ENCODE assay signal across 12 cellular contexts in the genomic region with DNA sequence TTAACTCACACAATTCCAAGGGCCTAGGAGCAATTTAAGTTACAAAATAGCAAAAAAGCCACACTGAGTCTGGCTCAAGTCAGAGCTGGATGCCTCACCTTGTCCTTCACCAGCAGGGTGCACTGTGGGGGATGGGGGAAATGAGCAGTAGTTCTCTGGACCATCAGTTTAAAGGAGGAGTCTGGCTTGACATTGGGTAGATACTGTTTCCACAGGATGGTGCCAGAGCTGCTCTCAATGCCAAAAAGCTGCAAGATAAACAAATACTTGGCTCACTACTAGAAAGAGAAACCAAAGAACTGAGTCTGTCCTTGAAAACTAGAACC. TPM values are rescaled to one million over a fixed set of nuclear protein-coding genes. Genes with fewer than 3 reads are reported as not detected.
A peak's percentile ranks its signal among the peaks of the same experiment; 100 is the strongest.
DNase-seq lines count a peak whose midpoint lies in the region; ATAC-seq, FAIRE-seq and TF ChIP-seq lines count a peak whose summit lies in the region.
"Had no signal": no experiment of that assay in that cellular context is flagged by ENCODE, and none has a peak within 500 bp of the region (broad histone marks: within the 10 kb centered on the region; RNA-seq: fewer than 3 reads in every experiment).

No MANE protein-coding gene starts in this region.

- BruUV-seq in OCI-LY7 (replicated peaks; lab: Mats Ljungman, UMichigan) = no TSS peak

- H3K36me3 ChIP-seq in OCI-LY7 (ENCODE audit: insufficient read depth, low read length) (peaks cover 91% of the 10 kb centered on the region), ovary (no peaks in the 10 kb centered on the region), small intestine (ENCODE audit: control insufficient read depth in 2 of 2, insufficient read depth in 2 of 2, low read length in 2 of 2) (peaks cover 26 to 38% of the 10 kb centered on the region in 2 donors)

- TF ChIP-seq CTCF in OCI-LY7 (conservative IDR thresholded peaks at IDR 0.05; ENCODE audit: low read length) (peak; percentile 32; the same call in 1 of the 2 replicates), fibroblast of the aortic adventitia (IDR thresholded peaks at IDR 0.05; ENCODE audit: insufficient read depth, low read length) (peak; percentile 25), ovary (IDR thresholded peaks at IDR 0.05) (peak in 1 of 3 donors; percentile 36)

- H3K9me2 ChIP-seq in OCI-LY7 (ENCODE audit: insufficient read depth, low read length) = no peaks in the 10 kb centered on the region

- FAIRE-seq in small intestine (lab: Jason Lieb, UNC) = no peak

- no peak overlapping the region for H2AFZ ChIP-seq in OCI-LY7 (ENCODE audit: low read length)

- no peak for TF ChIP-seq EP300 in ovary (IDR thresholded peaks at IDR 0.05)

- intact Hi-C loops in OCI-LY7 (cut with micrococcal nuclease; ENCODE audit: unreplicated experiment) (no loop called here), ovary (cut with DNase I) (loop anchor here in 2 of 4 donors (10.0 kb wide), 2 partner anchors 48 to 328 kb away; a partner anchor contains a TSS)

- H3K79me2 ChIP-seq in OCI-LY7 (ENCODE audit: insufficient read depth, low read depth, low read length) = no peaks in the 10 kb centered on the region

- POLR2A ChIA-PET in OCI-LY7 (lab: Charles Lee) = no interaction called here

- no peak overlapping the region for H3K27ac ChIP-seq in OCI-LY7 (ENCODE audit: low read depth, low read length, poor library complexity, severe bottlenecking)
- peak overlapping the region in 1 of 2 donors; percentile 66 for H3K27ac ChIP-seq in ovary
- no peak overlapping the region for H3K27ac ChIP-seq in small intestine (ENCODE audit: low read depth in 1 of 2, low read length in 1 of 2)

- H3K4me2 ChIP-seq in OCI-LY7 (ENCODE audit: low read length) = no peak overlapping the region

- CTCF ChIA-PET in OCI-LY7 (lab: Charles Lee; ENCODE audit: unreplicated experiment) = no interaction called here

- ATAC-seq in stimulated activated naive CD8-positive, alpha-beta T cell treated with anti-CD3 and anti-CD28 coated beads, Interleukin-15, Interleukin-2, amounts not matched to agents 100 U/mL and 50 U/mL, for 24 hours = no peak
- ATAC-seq in GM18870 (IDR thresholded peaks at IDR 0.05; ENCODE audit: unreplicated experiment) = no peak

- no peak for TF ChIP-seq POLR2A in ovary (IDR thresholded peaks at IDR 0.05)

- H3K9me3 ChIP-seq in OCI-LY7 (ENCODE audit: low read length) = no peaks in the 10 kb centered on the region
- H3K9me3 ChIP-seq in ovary = no peaks in the 10 kb centered on the region
- no peaks in the 10 kb centered on the region for H3K9me3 ChIP-seq in small intestine (ENCODE audit: control insufficient read depth, low read depth)

- DNase-seq in Caki2 (ENCODE audit: low read depth) = peak; percentile 69
- no peak for DNase-seq in OCI-LY7 (ENCODE audit: low spot score)
- peak; percentile 77 for DNase-seq in fibroblast of the aortic adventitia (ENCODE audit: low read depth)
- DNase-seq in ovary = peak; percentile 64 to 78 (median 71)
- no peak for DNase-seq in stimulated activated naive CD8-positive, alpha-beta T cell treated with anti-CD3 and anti-CD28 coated beads, Interleukin-15, Interleukin-2, amounts not matched to agents 100 U/mL and 50 U/mL, for 24 hours
- no peak for DNase-seq in SW480 (ENCODE audit: low spot score)
- no peak for DNase-seq in small intestine
- DNase-seq: activated CD4-positive, alpha-beta T cell treated with anti-CD3 and anti-CD28 coated beads for 4 hours; activated naive CD8-positive, alpha-beta T cell treated with anti-CD3 and anti-CD28 coated beads for 36 hours; COR-L47; stimulated activated CD4-positive, alpha-beta T cell treated with anti-CD3 and anti-CD28 coated beads, Interleukin-2, amount 100 ng/mL, for 24 hours had no signal

- H3K4me1 ChIP-seq in OCI-LY7 (ENCODE audit: insufficient read depth, low read length, poor library complexity, severe bottlenecking) (no peaks in the 10 kb centered on the region), ovary (ENCODE audit: insufficient read depth) (peaks cover 19% of the 10 kb centered on the region), small intestine (ENCODE audit: control insufficient read depth in 2 of 2, insufficient read depth in 1 of 2, low read depth in 1 of 2, low read length in 1 of 2) (no peaks in the 10 kb centered on the region)

- no peaks in the 10 kb centered on the region for H4K20me1 ChIP-seq in OCI-LY7 (ENCODE audit: insufficient read depth, low read length)

- H3K4me3 ChIP-seq in OCI-LY7 (ENCODE audit: low read depth, low read length, poor library complexity, severe bottlenecking) (no peak overlapping the region), fibroblast of the aortic adventitia (ENCODE audit: low read depth, low read length) (no peak overlapping the region), ovary (no peak overlapping the region), small intestine (ENCODE audit: low read depth in 1 of 2, low read length in 2 of 2) (no peak overlapping the region)

- H3K27me3 ChIP-seq in ovary (no peaks in the 10 kb centered on the region), small intestine (ENCODE audit: control insufficient read depth in 2 of 2, insufficient read depth in 2 of 2, low read length in 2 of 2) (no peaks in the 10 kb centered on the region)

- in situ Hi-C loops in Caki2 (cut with HindIII; ENCODE audit: low pct_unique_long_range_greater_than_20kb, low sequenced_read_pairs) = no loop called here

RNA-seq across cellular contexts. Expression of a gene that starts 18.8 kb away (rescaled TPM):
- 34.8 and 36.4 TPM in 2 replicates for total RNA-seq in Caki2 (2014; rRNA removed; shearing (Covaris generic); ENCODE audit: low replicate concordance)
- 35.2 and 41.3 TPM in 2 replicates for total RNA-seq in OCI-LY7 (2014; rRNA removed; shearing (Covaris generic))
- total RNA-seq in OCI-LY7 (2022) (50.1 and 51.1 TPM in 2 replicates), fibroblast of the aortic adventitia (ENCODE audit: low replicate concordance) (46.2 and 48.0 TPM in 2 replicates), ovary (10 to 100 TPM; 22.5 to 53.9 (median 34.4) TPM)
- polyA plus RNA-seq in ovary (10 to 100 TPM; 15.0 to 36.7 TPM), small intestine (10 to 100 TPM in 1 of 3 donors, 1 to 10 TPM in 2; 4.2 to 15.1 (median 10.0) TPM)

RNA-seq across cellular contexts. Expression of a gene that starts 19.1 kb away (rescaled TPM):
- 50.5 and 66.0 TPM in 2 replicates for total RNA-seq in Caki2 (2014; rRNA removed; shearing (Covaris generic); ENCODE audit: low replicate concordance)
- total RNA-seq in OCI-LY7 (2014; rRNA removed; shearing (Covaris generic)) = 60.0 and 67.6 TPM in 2 replicates
- total RNA-seq in OCI-LY7 (2022) (45.8 and 66.0 TPM in 2 replicates), fibroblast of the aortic adventitia (ENCODE audit: low replicate concordance) (9.0 and 22.7 TPM in 2 replicates), ovary (10 to 100 TPM; 14.3 to 49.1 (median 29.9) TPM)
- polyA plus RNA-seq in ovary (10 to 100 TPM; 23.2 to 25.3 TPM), small intestine (10 to 100 TPM in 2 of 3 donors, 1 to 10 TPM in 1; 7.6 to 40.3 (median 11.3) TPM)

RNA-seq across cellular contexts. Expression of a gene that starts 22.4 kb away (rescaled TPM):
- 36.5 and 38.8 TPM in 2 replicates for total RNA-seq in Caki2 (2014; rRNA removed; shearing (Covaris generic); ENCODE audit: low replicate concordance)
- 92.9 and 121 TPM in 2 replicates for total RNA-seq in OCI-LY7 (2014; rRNA removed; shearing (Covaris generic))
- total RNA-seq in OCI-LY7 (2022) (126 and 150 TPM in 2 replicates), fibroblast of the aortic adventitia (ENCODE audit: low replicate concordance) (136 and 142 TPM in 2 replicates), ovary (100 to 1,000 TPM in 5 of 7 donors, 10 to 100 TPM in 2; 86.7 to 139 (median 120) TPM)
- polyA plus RNA-seq in ovary (100 to 1,000 TPM in 1 of 2 donors, 10 to 100 TPM in 1; 78.7 to 118 TPM), small intestine (100 to 1,000 TPM in 2 of 3 donors, 10 to 100 TPM in 1; 85.9 to 275 (median 179) TPM)

RNA-seq across cellular contexts. Expression of a gene that starts 56.1 kb away (rescaled TPM):
- total RNA-seq in Caki2 (2014; rRNA removed; shearing (Covaris generic); ENCODE audit: low replicate concordance) = not detected in 2 replicates
- total RNA-seq in OCI-LY7 (2014; rRNA removed; shearing (Covaris generic)) = 0.90 and 1.2 TPM in 2 replicates
- total RNA-seq in OCI-LY7 (2022) = 2.0 and 2.6 TPM in 2 replicates
- total RNA-seq in fibroblast of the aortic adventitia (ENCODE audit: low replicate concordance) = 0.36 TPM in 1 of 2 replicates, not detected in the other
- total RNA-seq in ovary = 1 to 10 TPM; 1.7 to 3.5 (median 2.0) TPM
- under 1 TPM; 0.23 to 0.96 TPM for polyA plus RNA-seq in ovary
- polyA plus RNA-seq in small intestine = 1,000 to 10,000 TPM in 2 of 3 donors, 100 to 1,000 TPM in 1; 249 to 1,138 (median 1,022) TPM

Comparison
In these comparisons a context has a peak if more than half of its experiments do, and no peak if none do; other contexts are left out.
1. DNase-seq: peak in Caki2 (single experiment), fibroblast of the aortic adventitia (single experiment) and ovary (5 of 5); none in OCI-LY7 (single experiment), stimulated activated naive CD8-positive, alpha-beta T cell treated with anti-CD3 and anti-CD28 coated beads, Interleukin-15, Interleukin-2, amounts not matched to agents 100 U/mL and 50 U/mL, for 24 hours (single experiment), SW480 (single experiment) and small intestine (single experiment).